In genomic region chrY:21586454-21586853, GRCh38 we compare ENCODE assay signal across 6 cellular contexts. TPM values are rescaled to one million over a fixed set of nuclear protein-coding genes. Genes with fewer than 3 reads are reported as not detected.
"Had no signal": no experiment of that assay in that cellular context is flagged by ENCODE, and none has a peak within 500 bp of the region (broad histone marks: within the 10 kb centered on the region; RNA-seq: fewer than 3 reads in every experiment).

No MANE protein-coding gene starts in this region.

RNA-seq across cellular contexts. Expression of gene RBMY1A1, which starts 51.8 kb away (rescaled TPM):
- total RNA-seq: GM23338, H1, H9, HT-29, IMR-90, K562 had no signal
- polyA plus RNA-seq: GM23338, H1, IMR-90, K562 had no signal
